ENCODE assay signal across 16 cellular contexts in genomic region chr4:17701146-17701859, GRCh38.
"Had no signal": no experiment of that assay in that cellular context is flagged by ENCODE, and none has a peak within 500 bp of the region (broad histone marks: within the 10 kb centered on the region; RNA-seq: fewer than 3 reads in every experiment).

No MANE protein-coding gene starts in this region.

- H3K9me3 ChIP-seq: sigmoid colon, vagina had no signal

- H3K4me3 ChIP-seq: left ventricle myocardium inferior, lung, sigmoid colon, tibial artery, upper lobe of right lung, vagina had no signal

- H3K27me3 ChIP-seq: sigmoid colon, tibial artery, upper lobe of right lung, vagina had no signal

- FAIRE-seq: keratinocyte, small intestine had no signal

- DNase-seq: effector memory CD8-positive, alpha-beta T cell; foreskin keratinocyte; head of caudate nucleus; hippocampal formation; left ventricle myocardium inferior; mesenchymal stem cell; naive B cell; occipital lobe; sigmoid colon; small intestine; stimulated activated CD4-positive, alpha-beta T cell treated with anti-CD3 and anti-CD28 coated beads, Interleukin-12 subunit alpha, Interleukin-12 subunit beta, amount 100 ng/mL, for 4 hours; tibial artery; upper lobe of right lung had no signal

- H3K4me1 ChIP-seq: foreskin keratinocyte, left ventricle myocardium inferior, sigmoid colon, tibial artery, upper lobe of right lung, vagina had no signal

- H3K27ac ChIP-seq: foreskin keratinocyte, left ventricle myocardium inferior, sigmoid colon, tibial artery, upper lobe of right lung, vagina had no signal

- H3K36me3 ChIP-seq: left ventricle myocardium inferior, sigmoid colon, tibial artery, upper lobe of right lung, vagina had no signal

- ATAC-seq: effector memory CD8-positive, alpha-beta T cell; foreskin keratinocyte; upper lobe of right lung had no signal
